20 cellular contexts compared by ENCODE assay signal in genomic region chr1:2399890-2400575, GRCh38. TPM values are rescaled to one million over a fixed set of nuclear protein-coding genes. Genes with fewer than 3 reads are reported as not detected.
DNase-seq lines count a peak whose midpoint lies in the region; ATAC-seq and TF ChIP-seq lines count a peak whose summit lies in the region.
"Had no signal": no experiment of that assay in that cellular context is flagged by ENCODE, and none has a peak within 500 bp of the region (broad histone marks: within the 10 kb centered on the region; RNA-seq: fewer than 3 reads in every experiment).

No MANE protein-coding gene starts in this region.

- no peaks in the 10 kb centered on the region for H3K9me3 ChIP-seq in T-helper 17 cell (ENCODE audit: control insufficient read depth, low read length, poor library complexity, severe bottlenecking)
- H3K9me3 ChIP-seq: BLaER1 treated with 17β-estradiol and CSF1 and Interleukin-3, amounts not matched to agents 10 nM and 100 nM had no signal

- H3K36me3 Mint-ChIP-seq in activated naive CD4-positive, alpha-beta T cell treated with anti-CD3 and anti-CD28 coated beads for 36 hours (ENCODE audit: low read depth), result peaks cover 38% of the 10 kb centered on the region
- H3K36me3 Mint-ChIP-seq in T-helper 17 cell (ENCODE audit: low read depth) (peaks cover 6% of the 10 kb centered on the region), nephron progenitor cell (ENCODE audit: low read depth) (peaks cover 52% of the 10 kb centered on the region)
- H3K36me3 Mint-ChIP-seq in effector memory CD8-positive, alpha-beta T cell (ENCODE audit: insufficient read depth), result peaks cover 71% of the 10 kb centered on the region

- H3K4me1 Mint-ChIP-seq in activated naive CD4-positive, alpha-beta T cell treated with anti-CD3 and anti-CD28 coated beads for 36 hours (ENCODE audit: low read depth), result peaks cover 9% of the 10 kb centered on the region
- H3K4me1 Mint-ChIP-seq in T-helper 17 cell (peaks cover 8% of the 10 kb centered on the region), nephron progenitor cell (no peaks in the 10 kb centered on the region)
- H3K4me1 Mint-ChIP-seq in effector memory CD8-positive, alpha-beta T cell (ENCODE audit: low read depth in 2 of 2), result peaks cover 11 to 18% of the 10 kb centered on the region in 2 donors
- H3K4me1 Mint-ChIP-seq: GM23338 had no signal

- H3K27me3 Mint-ChIP-seq in activated naive CD4-positive, alpha-beta T cell treated with anti-CD3 and anti-CD28 coated beads for 36 hours (ENCODE audit: low read depth), result no peaks in the 10 kb centered on the region
- H3K27me3 Mint-ChIP-seq in T-helper 17 cell (no peaks in the 10 kb centered on the region), nephron progenitor cell (ENCODE audit: low read depth, poor library complexity) (peaks cover 4% of the 10 kb centered on the region)
- H3K27me3 Mint-ChIP-seq in effector memory CD8-positive, alpha-beta T cell, result no peaks in the 10 kb centered on the region

- no peak for ATAC-seq in T-helper 17 cell
- no peak for ATAC-seq in effector memory CD8-positive, alpha-beta T cell (replicated peaks)
- no peak for ATAC-seq in HG03565 (IDR thresholded peaks at IDR 0.05; ENCODE audit: unreplicated experiment)
- ATAC-seq: GM23338 had no signal

- intact Hi-C loops in activated naive CD4-positive, alpha-beta T cell treated with anti-CD3 and anti-CD28 coated beads for 36 hours (cut with micrococcal nuclease), result no loop called here

- no peak for TF ChIP-seq CTCF in nephron progenitor cell (IDR thresholded peaks at IDR 0.05)

- H3K27ac Mint-ChIP-seq in activated naive CD4-positive, alpha-beta T cell treated with anti-CD3 and anti-CD28 coated beads for 36 hours, result peak overlapping the region; percentile 24
- H3K27ac Mint-ChIP-seq in T-helper 17 cell, result no peak overlapping the region
- peak overlapping the region; percentile 35 to 38 for H3K27ac Mint-ChIP-seq in effector memory CD8-positive, alpha-beta T cell
- H3K27ac Mint-ChIP-seq in nephron progenitor cell, result peak overlapping the region; percentile 67
- H3K27ac Mint-ChIP-seq: GM23338 had no signal

- DNase-seq in activated naive CD4-positive, alpha-beta T cell treated with anti-CD3 and anti-CD28 coated beads for 36 hours, result no peak
- DNase-seq in activated naive CD4-positive, alpha-beta T cell (lab: John Stamatoyannopoulos, UW), result no peak
- DNase-seq in T-helper 17 cell (no peak), nephron progenitor cell (no peak), DMS79 treated with DMSO at 0.1 percent for 48 hours (lab: John Stamatoyannopoulos, UW) (no peak), activated gamma-delta T cell treated with Interleukin-2 at 50 U/mL for 16 hours (no peak)
- DNase-seq in effector memory CD8-positive, alpha-beta T cell, result no peak
- DNase-seq: DMS 273 treated with DMSO at 0.1 percent for 48 hours, GF-D8, IMR-90, Kasumi-1, NCI-H1105, NCI-H1694, NCI-H2107, NCI-H2227 treated with DMSO at 0.1 percent for 48 hours, NCI-H524, Right ventricle myocardium superior had no signal

- H3K9me3 Mint-ChIP-seq in activated naive CD4-positive, alpha-beta T cell treated with anti-CD3 and anti-CD28 coated beads for 36 hours, result no peaks in the 10 kb centered on the region
- H3K9me3 Mint-ChIP-seq in effector memory CD8-positive, alpha-beta T cell, result no peaks in the 10 kb centered on the region
- no peaks in the 10 kb centered on the region for H3K9me3 Mint-ChIP-seq in nephron progenitor cell
- H3K9me3 Mint-ChIP-seq: GM23338 had no signal

- H3K4me3 Mint-ChIP-seq in activated naive CD4-positive, alpha-beta T cell treated with anti-CD3 and anti-CD28 coated beads for 36 hours, result no peak overlapping the region
- peak overlapping the region; percentile 39 for H3K4me3 Mint-ChIP-seq in T-helper 17 cell
- H3K4me3 Mint-ChIP-seq in effector memory CD8-positive, alpha-beta T cell, result no peak overlapping the region
- no peak overlapping the region for H3K4me3 Mint-ChIP-seq in nephron progenitor cell
- H3K4me3 Mint-ChIP-seq: GM23338 had no signal

- CTCF ChIA-PET in activated naive CD4-positive, alpha-beta T cell treated with anti-CD3 and anti-CD28 coated beads for 36 hours (lab: Charles Lee), result no interaction called here

RNA-seq across cellular contexts. Expression of gene RER1, which starts 8.4 kb away (rescaled TPM):
- total RNA-seq in activated naive CD4-positive, alpha-beta T cell treated with anti-CD3 and anti-CD28 coated beads for 36 hours, result 100 to 1,000 TPM; 115 to 124 TPM
- 10 to 100 TPM; 68.4 to 70.0 TPM for total RNA-seq in T-helper 17 cell

RNA-seq across cellular contexts. Expression of gene MORN1, which starts 8.7 kb away (rescaled TPM):
- total RNA-seq in activated naive CD4-positive, alpha-beta T cell treated with anti-CD3 and anti-CD28 coated beads for 36 hours, result 1 to 10 TPM; 3.2 to 4.9 TPM
- 1 to 10 TPM; 7.0 to 8.4 TPM for total RNA-seq in T-helper 17 cell

RNA-seq across cellular contexts. Expression of gene PEX10, which starts 12.3 kb away (rescaled TPM):
- 1 to 10 TPM; 8.6 to 9.1 TPM for total RNA-seq in activated naive CD4-positive, alpha-beta T cell treated with anti-CD3 and anti-CD28 coated beads for 36 hours
- total RNA-seq in T-helper 17 cell, result 1 to 10 TPM; 7.3 to 8.3 TPM
